In genomic region chrX:110795645-110796510, GRCh38 we compare ENCODE assay signal across 8 cellular contexts. TPM values are rescaled to one million over a fixed set of nuclear protein-coding genes. Genes with fewer than 3 reads are reported as not detected.
DNase-seq lines count a peak whose midpoint lies in the region; ATAC-seq and TF ChIP-seq lines count a peak whose summit lies in the region.

A gene with protein sequence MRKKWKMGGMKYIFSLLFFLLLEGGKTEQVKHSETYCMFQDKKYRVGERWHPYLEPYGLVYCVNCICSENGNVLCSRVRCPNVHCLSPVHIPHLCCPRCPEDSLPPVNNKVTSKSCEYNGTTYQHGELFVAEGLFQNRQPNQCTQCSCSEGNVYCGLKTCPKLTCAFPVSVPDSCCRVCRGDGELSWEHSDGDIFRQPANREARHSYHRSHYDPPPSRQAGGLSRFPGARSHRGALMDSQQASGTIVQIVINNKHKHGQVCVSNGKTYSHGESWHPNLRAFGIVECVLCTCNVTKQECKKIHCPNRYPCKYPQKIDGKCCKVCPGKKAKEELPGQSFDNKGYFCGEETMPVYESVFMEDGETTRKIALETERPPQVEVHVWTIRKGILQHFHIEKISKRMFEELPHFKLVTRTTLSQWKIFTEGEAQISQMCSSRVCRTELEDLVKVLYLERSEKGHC (minus strand): TSS chrX:110795817. CDS start chrX:110792181, 3,636 bp downstream.

- H3K4me3 ChIP-seq in AG10803 (ENCODE audit: low read length), result peak within 1 kb of the TSS; percentile 37
- H3K4me3 ChIP-seq in LNCaP clone FGC (ENCODE audit: low read depth, low read length), result peak within 1 kb of the TSS; percentile 28
- H3K4me3 ChIP-seq in astrocyte of the spinal cord (ENCODE audit: low read depth, low read length), result peak within 1 kb of the TSS; percentile 39

- TF ChIP-seq CTCF in AG10803 (conservative IDR thresholded peaks at IDR 0.05; ENCODE audit: low read length) (no peak), LNCaP clone FGC (IDR thresholded peaks at IDR 0.05; ENCODE audit: control insufficient read depth, extremely low read depth, insufficient read depth) (no peak), astrocyte of the spinal cord (IDR thresholded peaks at IDR 0.05; ENCODE audit: low read depth, low read length) (no peak), subcutaneous adipose tissue (IDR thresholded peaks at IDR 0.05; ENCODE audit: low read depth) (no peak)

- no peak for ATAC-seq in HG02798 (IDR thresholded peaks at IDR 0.05; ENCODE audit: poor library complexity, unreplicated experiment)
- ATAC-seq in HG03521 (IDR thresholded peaks at IDR 0.05; ENCODE audit: unreplicated experiment), result no peak

- no peak for DNase-seq in AG10803 (ENCODE audit: low read depth)
- no peak for DNase-seq in LNCaP clone FGC (ENCODE audit: low read depth)
- DNase-seq in astrocyte of the spinal cord (ENCODE audit: low read depth, low spot score), result peak; percentile 40
- DNase-seq in kidney tubule cell (ENCODE audit: low spot score), result peak; percentile 43
- no peak for DNase-seq in central memory CD4-positive, alpha-beta T cell

- in situ Hi-C loops in astrocyte of the spinal cord (cut with HindIII; ENCODE audit: low sequenced_read_pairs), result no loop called here

RNA-seq across cellular contexts. Expression of the gene that starts here (rescaled TPM):
- total RNA-seq in subcutaneous adipose tissue, result 100 to 1,000 TPM; 102 to 404 (median 210) TPM

Comparison
In these comparisons a context has a peak if more than half of its experiments do, and no peak if none do; other contexts are left out.
1. DNase-seq: peak in astrocyte of the spinal cord (single experiment) and kidney tubule cell (single experiment); none in AG10803 (single experiment), LNCaP clone FGC (single experiment) and central memory CD4-positive, alpha-beta T cell (single experiment).
2. Peak in every context shown above with its lines, with median percentiles within 50 percentile points of each other: H3K4me3 ChIP-seq.